6 cellular contexts compared by ENCODE assay signal in genomic region chr1:207049514-207049913, GRCh38. TPM values are rescaled to one million over a fixed set of nuclear protein-coding genes. Genes with fewer than 3 reads are reported as not detected.
DNase-seq lines count a peak whose midpoint lies in the region; ATAC-seq and TF ChIP-seq lines count a peak whose summit lies in the region.

No MANE protein-coding gene starts in this region.

- H3K9ac ChIP-seq in mammary epithelial cell (ENCODE audit: insufficient read depth, low read length) = peak overlapping the region; percentile 99

- H3K27me3 Mint-ChIP-seq in IgD-negative memory B cell (no peaks in the 10 kb centered on the region), progenitor cell of endocrine pancreas (peaks cover under 1% of the 10 kb centered on the region)

- H3K36me3 Mint-ChIP-seq in IgD-negative memory B cell (peaks cover 5% of the 10 kb centered on the region), progenitor cell of endocrine pancreas (ENCODE audit: insufficient read depth) (peaks cover 9% of the 10 kb centered on the region)

- H3K27ac Mint-ChIP-seq in IgD-negative memory B cell = peak overlapping the region in 2 of 3 donors; percentile 97 to 98
- H3K27ac Mint-ChIP-seq in progenitor cell of endocrine pancreas = peak overlapping the region; percentile 98

- in situ Hi-C loops in mammary epithelial cell (cut with MboI; ENCODE audit: low sequenced_read_pairs in 2 of 2) = no loop called here

- H3K79me2 ChIP-seq in mammary epithelial cell (ENCODE audit: insufficient read depth, low read length) = peaks cover 66% of the 10 kb centered on the region

- peak overlapping the region; percentile 95 for H3K27ac ChIP-seq in mammary epithelial cell (ENCODE audit: insufficient read depth, low read depth, low read length)

- H3K9me3 Mint-ChIP-seq in IgD-negative memory B cell (no peaks in the 10 kb centered on the region), progenitor cell of endocrine pancreas (ENCODE audit: low read depth) (no peaks in the 10 kb centered on the region)

- peak overlapping the region; percentile 93 for H3K4me2 ChIP-seq in mammary epithelial cell (ENCODE audit: insufficient read depth, low read depth, low read length)

- no peaks in the 10 kb centered on the region for H3K27me3 ChIP-seq in mammary epithelial cell (ENCODE audit: insufficient read depth, low read length)

- no peaks in the 10 kb centered on the region for H4K20me1 ChIP-seq in mammary epithelial cell (ENCODE audit: insufficient read depth, low read length)

- DNase-seq in mammary epithelial cell = no peak
- no peak for DNase-seq in progenitor cell of endocrine pancreas (ENCODE audit: low spot score, unreplicated experiment)
- no peak for DNase-seq in NCI-H187 (lab: John Stamatoyannopoulos, UW)

- intact Hi-C loops in mammary epithelial cell (cut with micrococcal nuclease) = no loop called here

- peak overlapping the region; percentile 67 to 98 (median 91) for H3K4me3 ChIP-seq in mammary epithelial cell (replicated peaks in 1 of 3; ENCODE audit: insufficient read depth in 1 of 3, low read depth in 2 of 3, low read length in 3 of 3)

- no peak for TF ChIP-seq CTCF in mammary epithelial cell (conservative IDR thresholded peaks at IDR 0.05 in 1 of 2, IDR thresholded peaks at IDR 0.05 in 1 of 2; ENCODE audit: extremely low read depth in 1 of 2, insufficient read depth in 1 of 2, low read depth in 1 of 2, low read length in 2 of 2)
- TF ChIP-seq CTCF in progenitor cell of endocrine pancreas (IDR thresholded peaks at IDR 0.05; ENCODE audit: unreplicated experiment) = no peak

- dilution Hi-C loops in mammary epithelial cell (cut with HindIII; ENCODE audit: low sequenced_read_pairs) = no loop called here

- H3K36me3 ChIP-seq in mammary epithelial cell (ENCODE audit: insufficient read depth, low read length) = peaks cover 20% of the 10 kb centered on the region

- H3K9me3 ChIP-seq in mammary epithelial cell (replicated peaks; ENCODE audit: insufficient read depth, low read length) = no peaks in the 10 kb centered on the region

- WGBS in mammary epithelial cell (ENCODE audit: low coverage, missing lambda C conversion rate) = 5% methylated on average over 8 of the region's 8 CpGs

- peak overlapping the region; percentile 38 to 100 (median 78) for H3K4me3 Mint-ChIP-seq in IgD-negative memory B cell
- H3K4me3 Mint-ChIP-seq in progenitor cell of endocrine pancreas (ENCODE audit: low read depth) = peak overlapping the region; percentile 97

- peaks cover 58% of the 10 kb centered on the region for H3K4me1 ChIP-seq in mammary epithelial cell (ENCODE audit: insufficient read depth, low read length)

- CTCF ChIA-PET in mammary epithelial cell (lab: Charles Lee; ENCODE audit: low non-redundant PET) = interaction anchor here (0.6 kb wide), 3 partner anchors 17 to 267 kb away, joined by 3 to 4 read pairs (median 3); partner anchors contain the start of gene C1orf116

- ATAC-seq in HG02678 (IDR thresholded peaks at IDR 0.05; ENCODE audit: unreplicated experiment) (no peak), GM19455 (IDR thresholded peaks at IDR 0.05; ENCODE audit: unreplicated experiment) (no peak)

- H2AFZ ChIP-seq in mammary epithelial cell (ENCODE audit: low read depth, low read length) = no peak overlapping the region

- H3K4me1 Mint-ChIP-seq in IgD-negative memory B cell (peaks cover 37 to 51% (median 39%) of the 10 kb centered on the region in 3 donors), progenitor cell of endocrine pancreas (ENCODE audit: low read depth) (peaks cover 32% of the 10 kb centered on the region)

- BruUV-seq in mammary epithelial cell (replicated peaks; lab: Mats Ljungman, UMichigan) = no TSS peak

RNA-seq across cellular contexts. Expression of gene YOD1, which starts 1.5 kb away (rescaled TPM):
- polyA plus RNA-seq in IgD-negative memory B cell (0.98 TPM), mammary epithelial cell (2.3 TPM)
- total RNA-seq in mammary epithelial cell (10 to 100 TPM in 1 of 2 donors, 1 to 10 TPM in 1; 9.0 to 19.7 TPM), progenitor cell of endocrine pancreas (8.7 and 8.8 TPM in 2 replicates)
- polyA minus RNA-seq in mammary epithelial cell = 6.5 TPM

RNA-seq across cellular contexts. Expression of gene PFKFB2, which starts 3.6 kb away (rescaled TPM):
- polyA plus RNA-seq in IgD-negative memory B cell = 2.2 TPM
- 10 to 100 TPM; 34.4 to 38.7 TPM for total RNA-seq in mammary epithelial cell
- polyA plus RNA-seq in mammary epithelial cell = 6.5 TPM
- polyA minus RNA-seq in mammary epithelial cell = 51.3 TPM
- 9.6 and 10.6 TPM in 2 replicates for total RNA-seq in progenitor cell of endocrine pancreas

RNA-seq across cellular contexts. Expression of gene C1orf116, which starts 17.0 kb away (rescaled TPM):
- polyA plus RNA-seq in IgD-negative memory B cell (0.14 TPM), mammary epithelial cell (47.0 TPM)
- total RNA-seq in mammary epithelial cell (100 to 1,000 TPM in 1 of 2 donors, 10 to 100 TPM in 1; 94.0 to 129 TPM), progenitor cell of endocrine pancreas (31.3 and 31.9 TPM in 2 replicates)
- polyA minus RNA-seq in mammary epithelial cell = 110 TPM

RNA-seq across cellular contexts. Expression of gene C4BPB, which starts 39.1 kb away (rescaled TPM):
- polyA plus RNA-seq in IgD-negative memory B cell (not detected), mammary epithelial cell (not detected)
- total RNA-seq in mammary epithelial cell (not detected), progenitor cell of endocrine pancreas (not detected in 2 replicates)
- not detected for polyA minus RNA-seq in mammary epithelial cell

RNA-seq across cellular contexts. Expression of gene C4BPA, which starts 54.5 kb away (rescaled TPM):
- polyA plus RNA-seq in IgD-negative memory B cell (not detected), mammary epithelial cell (not detected)
- total RNA-seq in mammary epithelial cell (not detected), progenitor cell of endocrine pancreas (not detected in 2 replicates)
- not detected for polyA minus RNA-seq in mammary epithelial cell
